11 cellular contexts compared by ENCODE assay signal in genomic region chr5:80069918-80070318, GRCh38. TPM values are rescaled to one million over a fixed set of nuclear protein-coding genes. Genes with fewer than 3 reads are reported as not detected.
DNase-seq lines count a peak whose midpoint lies in the region; ATAC-seq and TF ChIP-seq lines count a peak whose summit lies in the region.
"Had no signal": no experiment of that assay in that cellular context is flagged by ENCODE, and none has a peak within 500 bp of the region (broad histone marks: within the 10 kb centered on the region; RNA-seq: fewer than 3 reads in every experiment).

No MANE protein-coding gene starts in this region.

- TF ChIP-seq POLR2A in upper lobe of left lung (IDR thresholded peaks at IDR 0.05) = no peak

- H3K36me3 ChIP-seq in left lung (no peaks in the 10 kb centered on the region), upper lobe of left lung (no peaks in the 10 kb centered on the region)

- no peak for TF ChIP-seq EP300 in upper lobe of left lung (IDR thresholded peaks at IDR 0.05)

- H3K4me3 Mint-ChIP-seq in activated naive CD8-positive, alpha-beta T cell treated with anti-CD3 and anti-CD28 coated beads, Interleukin-2, amount 10 ng/mL, durations not matched to agents 7 days and 5 days = no peak overlapping the region
- H3K4me3 Mint-ChIP-seq in activated naive CD8-positive, alpha-beta T cell treated with anti-CD3 and anti-CD28 coated beads for 36 hours = no peak overlapping the region
- no peak overlapping the region for H3K4me3 Mint-ChIP-seq in activated CD4-positive, alpha-beta memory T cell treated with anti-CD3 and anti-CD28 coated beads for 36 hours

- H3K9me3 ChIP-seq in left lung (no peaks in the 10 kb centered on the region), upper lobe of left lung (no peaks in the 10 kb centered on the region)

- CTCF ChIA-PET in activated CD4-positive, alpha-beta memory T cell treated with anti-CD3 and anti-CD28 coated beads for 36 hours (lab: Charles Lee) = no interaction called here

- peak overlapping the region; percentile 35 for H3K27ac Mint-ChIP-seq in activated naive CD8-positive, alpha-beta T cell treated with anti-CD3 and anti-CD28 coated beads, Interleukin-2, amount 10 ng/mL, durations not matched to agents 7 days and 5 days
- H3K27ac Mint-ChIP-seq in activated naive CD8-positive, alpha-beta T cell treated with anti-CD3 and anti-CD28 coated beads for 36 hours = no peak overlapping the region
- no peak overlapping the region for H3K27ac Mint-ChIP-seq in activated CD4-positive, alpha-beta memory T cell treated with anti-CD3 and anti-CD28 coated beads for 36 hours

- intact Hi-C loops in left lung (cut with DNase I) = no loop called here
- intact Hi-C loops in activated CD4-positive, alpha-beta memory T cell treated with anti-CD3 and anti-CD28 coated beads for 36 hours (cut with micrococcal nuclease) = no loop called here

- DNase-seq in activated naive CD8-positive, alpha-beta T cell treated with anti-CD3 and anti-CD28 coated beads, Interleukin-2, amount 10 ng/mL, durations not matched to agents 7 days and 5 days = no peak
- DNase-seq in activated naive CD8-positive, alpha-beta T cell treated with anti-CD3 and anti-CD28 coated beads for 36 hours = no peak
- DNase-seq in SIG-M5 (lab: John Stamatoyannopoulos, UW) (peak; percentile 73), left lung (peak in 1 of 2 donors; percentile 67), upper lobe of left lung (peak in 1 of 2 donors; percentile 79), KG1 (lab: John Stamatoyannopoulos, UW) (no peak), H4 (ENCODE audit: low spot score) (no peak)
- DNase-seq in activated CD4-positive, alpha-beta memory T cell treated with anti-CD3 and anti-CD28 coated beads for 36 hours = no peak
- DNase-seq: HCEC 1CT, NCI-H2029 treated with DMSO at 0.1 percent for 48 hours, SW 1271 had no signal

- H3K9me3 Mint-ChIP-seq in activated naive CD8-positive, alpha-beta T cell treated with anti-CD3 and anti-CD28 coated beads, Interleukin-2, amount 10 ng/mL, durations not matched to agents 7 days and 5 days = no peaks in the 10 kb centered on the region
- H3K9me3 Mint-ChIP-seq in activated naive CD8-positive, alpha-beta T cell treated with anti-CD3 and anti-CD28 coated beads for 36 hours = no peaks in the 10 kb centered on the region
- no peaks in the 10 kb centered on the region for H3K9me3 Mint-ChIP-seq in activated CD4-positive, alpha-beta memory T cell treated with anti-CD3 and anti-CD28 coated beads for 36 hours

- H3K4me1 Mint-ChIP-seq in activated naive CD8-positive, alpha-beta T cell treated with anti-CD3 and anti-CD28 coated beads, Interleukin-2, amount 10 ng/mL, durations not matched to agents 7 days and 5 days = peaks cover 15% of the 10 kb centered on the region
- peaks cover 5% of the 10 kb centered on the region for H3K4me1 Mint-ChIP-seq in activated naive CD8-positive, alpha-beta T cell treated with anti-CD3 and anti-CD28 coated beads for 36 hours
- H3K4me1 Mint-ChIP-seq in activated CD4-positive, alpha-beta memory T cell treated with anti-CD3 and anti-CD28 coated beads for 36 hours (ENCODE audit: low read depth) = no peaks in the 10 kb centered on the region

- no peaks in the 10 kb centered on the region for H3K27me3 ChIP-seq in left lung
- no peaks in the 10 kb centered on the region for H3K27me3 ChIP-seq in upper lobe of left lung

- no peak for ATAC-seq in activated naive CD8-positive, alpha-beta T cell treated with anti-CD3 and anti-CD28 coated beads, Interleukin-2, amount 10 ng/mL, durations not matched to agents 7 days and 5 days (ENCODE audit: low read depth)
- ATAC-seq in left lung (peak; percentile 98), upper lobe of left lung (ENCODE audit: low FRiP score in 2 of 2) (peak; percentile 63 to 82)

- POLR2A ChIA-PET in activated naive CD8-positive, alpha-beta T cell treated with anti-CD3 and anti-CD28 coated beads, Interleukin-2, amount 10 ng/mL, durations not matched to agents 7 days and 5 days (lab: Charles Lee) = no interaction called here
- POLR2A ChIA-PET in activated CD4-positive, alpha-beta memory T cell treated with anti-CD3 and anti-CD28 coated beads for 36 hours (lab: Charles Lee) = no interaction called here

- H3K36me3 Mint-ChIP-seq in activated naive CD8-positive, alpha-beta T cell treated with anti-CD3 and anti-CD28 coated beads, Interleukin-2, amount 10 ng/mL, durations not matched to agents 7 days and 5 days = no peaks in the 10 kb centered on the region
- no peaks in the 10 kb centered on the region for H3K36me3 Mint-ChIP-seq in activated naive CD8-positive, alpha-beta T cell treated with anti-CD3 and anti-CD28 coated beads for 36 hours
- H3K36me3 Mint-ChIP-seq in activated CD4-positive, alpha-beta memory T cell treated with anti-CD3 and anti-CD28 coated beads for 36 hours = peaks cover 1% of the 10 kb centered on the region

- 10 to 30% methylated on average over 3 of the region's 3 CpGs for WGBS in upper lobe of left lung, 2 donors

- TF ChIP-seq CTCF in left lung (IDR thresholded peaks at IDR 0.05) (no peak), upper lobe of left lung (IDR thresholded peaks at IDR 0.05) (no peak)

- no peaks in the 10 kb centered on the region for H3K27me3 Mint-ChIP-seq in activated naive CD8-positive, alpha-beta T cell treated with anti-CD3 and anti-CD28 coated beads, Interleukin-2, amount 10 ng/mL, durations not matched to agents 7 days and 5 days
- no peaks in the 10 kb centered on the region for H3K27me3 Mint-ChIP-seq in activated naive CD8-positive, alpha-beta T cell treated with anti-CD3 and anti-CD28 coated beads for 36 hours
- H3K27me3 Mint-ChIP-seq in activated CD4-positive, alpha-beta memory T cell treated with anti-CD3 and anti-CD28 coated beads for 36 hours = no peaks in the 10 kb centered on the region

- peak overlapping the region; percentile 48 to 62 for H3K27ac ChIP-seq in left lung
- H3K27ac ChIP-seq in upper lobe of left lung = peak overlapping the region in 2 of 4 donors; percentile 40 to 67

- H3K4me3 ChIP-seq in left lung (no peak overlapping the region), upper lobe of left lung (no peak overlapping the region)

- H3K4me1 ChIP-seq in left lung = peaks cover 6 to 20% of the 10 kb centered on the region in 2 donors
- peaks cover 6 to 13% (median 9%) of the 10 kb centered on the region in 4 donors for H3K4me1 ChIP-seq in upper lobe of left lung

RNA-seq across cellular contexts. Expression of gene THBS4, which starts 34.8 kb away (rescaled TPM):
- total RNA-seq in activated naive CD8-positive, alpha-beta T cell treated with anti-CD3 and anti-CD28 coated beads, Interleukin-2, amount 10 ng/mL, durations not matched to agents 7 days and 5 days = under 1 TPM; 0.47 to 0.57 TPM
- total RNA-seq in activated naive CD8-positive, alpha-beta T cell treated with anti-CD3 and anti-CD28 coated beads for 36 hours = under 1 TPM; 0.41 to 0.76 TPM
- total RNA-seq in left lung = 10 to 100 TPM in 1 of 2 donors, 1 to 10 TPM in 1; 3.3 to 11.5 TPM
- 1 to 10 TPM in 4 of 6 donors, under 1 TPM in 1, not detected in 1; 0.44 to 3.9 (median 1.2) TPM for total RNA-seq in upper lobe of left lung
- 0.43 and 1.5 TPM in 2 replicates for total RNA-seq in H4 (2014; rRNA removed; shearing (Covaris generic))
- 1 to 10 TPM; 1.8 to 2.2 TPM for total RNA-seq in activated CD4-positive, alpha-beta memory T cell treated with anti-CD3 and anti-CD28 coated beads for 36 hours
